Comparison of ENCODE assay signal across 17 cellular contexts in genomic region chr11:82859746-82860145, GRCh38. TPM values are rescaled to one million over a fixed set of nuclear protein-coding genes. Genes with fewer than 3 reads are reported as not detected.
A peak's percentile ranks its signal among the peaks of the same experiment; 100 is the strongest.
DNase-seq lines count a peak whose midpoint lies in the region; ATAC-seq, FAIRE-seq and TF ChIP-seq lines count a peak whose summit lies in the region.
"Had no signal": no experiment of that assay in that cellular context is flagged by ENCODE, and none has a peak within 500 bp of the region (broad histone marks: within the 10 kb centered on the region; RNA-seq: fewer than 3 reads in every experiment).

No MANE protein-coding gene starts in this region.

- H3K9me2 ChIP-seq in PC-3 (replicated peaks; ENCODE audit: low read length), result no peaks in the 10 kb centered on the region

- H3K36me3 ChIP-seq in PC-3 (ENCODE audit: low read depth, low read length) (no peaks in the 10 kb centered on the region), endothelial cell of umbilical vein (ENCODE audit: control insufficient read depth in 2 of 2, extremely low read depth in 1 of 2, insufficient read depth in 2 of 2, low read length in 2 of 2) (no peaks in the 10 kb centered on the region)
- H3K36me3 ChIP-seq: Peyer's patch had no signal

- H3K27me3 ChIP-seq in PC-3 (ENCODE audit: low read length) (no peaks in the 10 kb centered on the region), endothelial cell of umbilical vein (ENCODE audit: control insufficient read depth in 2 of 2, insufficient read depth in 2 of 2, low read length in 2 of 2) (no peaks in the 10 kb centered on the region)
- H3K27me3 ChIP-seq: Peyer's patch had no signal

- peaks cover 14% of the 10 kb centered on the region for H3F3A ChIP-seq in PC-3 (ENCODE audit: low read length, unreplicated experiment)

- TF ChIP-seq CTCF in A549 (IDR thresholded peaks at IDR 0.05), result no peak
- TF ChIP-seq CTCF in PC-3 (conservative IDR thresholded peaks at IDR 0.05; ENCODE audit: low read depth, low read length), result no peak
- no peak for TF ChIP-seq CTCF in endothelial cell of umbilical vein (IDR thresholded peaks at IDR 0.05; ENCODE audit: extremely low read depth in 1 of 2, insufficient read depth in 1 of 2, low read depth in 1 of 2, low read length in 2 of 2)

- peaks cover 18% of the 10 kb centered on the region for H3K79me2 ChIP-seq in PC-3 (ENCODE audit: low read length)
- H3K79me2 ChIP-seq in endothelial cell of umbilical vein (ENCODE audit: control insufficient read depth, insufficient read depth, low read length), result peaks cover 7% of the 10 kb centered on the region

- CTCF ChIA-PET in A549 (lab: Yijun Ruan, JAX), result interaction anchor here (1.2 to 3.1 kb wide), 5 partner anchors 8 to 142 kb away, joined by 3 to 22 read pairs (median 4); partner anchors contain the start of gene PRCP
- CTCF ChIA-PET in PC-3 (lab: Charles Lee), result interaction anchor here (2.3 kb wide), 1 partner anchor 84 kb away, joined by 13 read pairs; no protein-coding TSS in a partner anchor
- CTCF ChIA-PET in endothelial cell of umbilical vein (lab: Charles Lee), result interaction anchor here (0.8 to 3.6 kb wide), 11 partner anchors 8 to 433 kb away, joined by 3 to 62 read pairs (median 4); partner anchors contain the start of genes DDIAS, FAM181B and PRCP

- H3K27ac ChIP-seq in A549 (no peak overlapping the region), PC-3 (ENCODE audit: low read length) (no peak overlapping the region), endothelial cell of umbilical vein (ENCODE audit: insufficient read depth, low read depth, low read length) (peak overlapping the region; percentile 98)
- H3K27ac ChIP-seq: Peyer's patch had no signal

- TF ChIP-seq RAD21 in A549 (conservative IDR thresholded peaks at IDR 0.05 in 1 of 2, IDR thresholded peaks at IDR 0.05 in 1 of 2), result no peak

- FAIRE-seq in A549 (lab: Jason Lieb, UNC) (no peak), endothelial cell of umbilical vein (lab: Jason Lieb, UNC) (no peak)

- TF ChIP-seq POLR2A in A549 (IDR thresholded peaks at IDR 0.05; ENCODE audit: low read length), result no peak
- TF ChIP-seq POLR2A in endothelial cell of umbilical vein (IDR thresholded peaks at IDR 0.05; ENCODE audit: low read depth, low read length), result no peak

- peaks cover 33% of the 10 kb centered on the region for H3K4me1 ChIP-seq in A549
- peaks cover 46% of the 10 kb centered on the region for H3K4me1 ChIP-seq in PC-3 (ENCODE audit: insufficient read depth, low read length)
- peaks cover 47% of the 10 kb centered on the region for H3K4me1 ChIP-seq in endothelial cell of umbilical vein (ENCODE audit: control insufficient read depth, extremely low read depth, insufficient read depth, low read length)
- H3K4me1 ChIP-seq: Peyer's patch had no signal

- ATAC-seq in A549 (no peak), PC-3 (no peak), HG02588 (IDR thresholded peaks at IDR 0.05; ENCODE audit: unreplicated experiment) (no peak)
- ATAC-seq: GM23338 had no signal

- BruUV-seq in PC-3 (replicated peaks; lab: Mats Ljungman, UMichigan) (no TSS peak), endothelial cell of umbilical vein (replicated peaks; lab: Mats Ljungman, UMichigan) (no TSS peak)

- H3K4me2 ChIP-seq in A549, result peak overlapping the region; percentile 65; the same call in 2 of the 3 replicates
- peak overlapping the region; percentile 73 for H3K4me2 ChIP-seq in PC-3 (ENCODE audit: low read length)
- peak overlapping the region; percentile 97 for H3K4me2 ChIP-seq in endothelial cell of umbilical vein (ENCODE audit: insufficient read depth, low read length)
- H3K4me2 ChIP-seq: GM23338 had no signal

- no peak for TF ChIP-seq EP300 in A549 (IDR thresholded peaks at IDR 0.05)

- H3K9me1 ChIP-seq in endothelial cell of umbilical vein (replicated peaks; ENCODE audit: control insufficient read depth, extremely low read depth, insufficient read depth, low read length), result no peaks in the 10 kb centered on the region

- intact Hi-C loops in PC-3 (cut with micrococcal nuclease) (loop anchor here (2.0 to 5.0 kb wide), 2 partner anchors 41 to 298 kb away; partner anchors contain the start of genes DDIAS, PCF11 and PRCP), endothelial cell of umbilical vein (cut with micrococcal nuclease) (loop anchor here (1.0 to 2.0 kb wide), 2 partner anchors 65 to 297 kb away; partner anchors contain the start of gene PCF11)

- no peak overlapping the region for H3K9ac ChIP-seq in PC-3 (ENCODE audit: low read length)
- H3K9ac ChIP-seq in endothelial cell of umbilical vein (replicated peaks; ENCODE audit: extremely low read depth, insufficient read depth, low read length), result peak overlapping the region; percentile 62

- H3K9me3 ChIP-seq in A549 (no peaks in the 10 kb centered on the region), PC-3 (ENCODE audit: low read length) (no peaks in the 10 kb centered on the region), endothelial cell of umbilical vein (replicated peaks; ENCODE audit: control insufficient read depth, insufficient read depth, low read length) (no peaks in the 10 kb centered on the region)
- H3K9me3 ChIP-seq: Peyer's patch had no signal

- POLR2A ChIA-PET in A549 (lab: Yijun Ruan, JAX) (no interaction called here), PC-3 (lab: Charles Lee; ENCODE audit: unreplicated experiment) (no interaction called here), endothelial cell of umbilical vein (lab: Charles Lee) (interaction anchor here (1.0 to 1.7 kb wide), 2 partner anchors 41 to 128 kb away, joined by 3 to 4 read pairs; partner anchors contain the start of gene PRCP)

- no peak for DNase-seq in A549 (ENCODE audit: low read depth in 1 of 2, low spot score in 1 of 2)
- DNase-seq in PC-3, result no peak
- DNase-seq in endothelial cell of umbilical vein (ENCODE audit: low read depth, low spot score), result no peak
- DNase-seq in iris pigment epithelial cell (ENCODE audit: low read depth), result peak; percentile 31
- no peak for DNase-seq in cerebellar nuclear complex (lab: John Stamatoyannopoulos, UW)
- DNase-seq in putamen (ENCODE audit: low spot score), result no peak
- no peak for DNase-seq in ecto neural progenitor cell (ENCODE audit: low spot score)
- DNase-seq: CD4-positive, alpha-beta T cell; DMS79 treated with DMSO at 0.1 percent for 48 hours; GDM1; KBM-7; NCI-H1092; NCI-H187; Peyer's patch; SHP77 had no signal

- WGBS in A549 (ENCODE audit: missing lambda C conversion rate), result 81% methylated on average over 2 of the region's 2 CpGs

- H4K20me1 ChIP-seq in PC-3 (ENCODE audit: low read length) (no peaks in the 10 kb centered on the region), endothelial cell of umbilical vein (replicated peaks; ENCODE audit: control insufficient read depth, extremely low read depth, insufficient read depth, low read length) (no peaks in the 10 kb centered on the region)

- H2AFZ ChIP-seq in PC-3 (ENCODE audit: low read length), result 0 out of 2 replicates have a peak overlapping the region, but pooled peaks have one; percentile 10
- H2AFZ ChIP-seq in endothelial cell of umbilical vein (ENCODE audit: low read depth, low read length), result no peak overlapping the region
- H2AFZ ChIP-seq: GM23338 had no signal

- dilution Hi-C loops in endothelial cell of umbilical vein (cut with MboI; ENCODE audit: extremely low pct_ligation_motif_present, low sequenced_read_pairs), result no loop called here

- no peak overlapping the region for H3K4me3 ChIP-seq in A549
- H3K4me3 ChIP-seq in PC-3 (ENCODE audit: low read length), result no peak overlapping the region
- H3K4me3 ChIP-seq in endothelial cell of umbilical vein (replicated peaks in 1 of 3; ENCODE audit: insufficient read depth in 1 of 3, low read depth in 1 of 3, low read length in 3 of 3), result no peak overlapping the region
- H3K4me3 ChIP-seq: GM23338, Peyer's patch had no signal

TF ChIP-seq in endothelial cell of umbilical vein, 7 proteins besides CTCF, POLR2A, EP300 and RAD21 (continues in another document):
- TF ChIP-seq, protein P1, sequence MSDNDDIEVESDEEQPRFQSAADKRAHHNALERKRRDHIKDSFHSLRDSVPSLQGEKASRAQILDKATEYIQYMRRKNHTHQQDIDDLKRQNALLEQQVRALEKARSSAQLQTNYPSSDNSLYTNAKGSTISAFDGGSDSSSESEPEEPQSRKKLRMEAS (IDR thresholded peaks at IDR 0.05; ENCODE audit: insufficient read depth, insufficient read length), result no peak
- TF ChIP-seq EZH2 (IDR thresholded peaks at IDR 0.05; ENCODE audit: borderline replicate concordance, low read depth, low read length, severe bottlenecking) (no peak), JUN (IDR thresholded peaks at IDR 0.05; ENCODE audit: borderline replicate concordance, insufficient read depth, insufficient read length, low read depth) (no peak)

RNA-seq across cellular contexts. Expression of gene PRCP, which starts 40.5 kb away (rescaled TPM):
- polyA plus RNA-seq in A549 (2011; rRNA removed) (86.0 and 86.2 TPM in 2 replicates), A549 (2017; fragmentation: RNase III; extraction: RNeasy Plus Mini Kit Qiagen cat#74134 plus additional on column Dnase treatment) (46.7 to 52.9 TPM (median 49.8 TPM) in 3 replicates), endothelial cell of umbilical vein (265 and 277 TPM in 2 replicates)
- polyA plus RNA-seq in A549 (2012; cell fraction: cytosol; rRNA removed), result 19.7 and 23.0 TPM in 2 replicates
- polyA plus RNA-seq in A549 (2012; cell fraction: nucleus; rRNA removed), result 17.3 and 26.3 TPM in 2 replicates
- 22.4 and 25.0 TPM in 2 replicates for polyA minus RNA-seq in A549 (2011; rRNA and poly(A)+ RNA removed)
- total RNA-seq in PC-3 (2014; rRNA removed) (36.6 and 51.5 TPM in 2 replicates), endothelial cell of umbilical vein (149 and 170 TPM in 2 replicates)
- polyA plus RNA-seq in endothelial cell of umbilical vein (2011; cell fraction: cytosol; rRNA removed), result 205 and 236 TPM in 2 replicates
- 104 and 123 TPM in 2 replicates for polyA plus RNA-seq in endothelial cell of umbilical vein (2011; cell fraction: nucleus; rRNA removed)
- polyA plus RNA-seq in endothelial cell of umbilical vein (2012), result 187 and 209 TPM in 2 replicates
- polyA minus RNA-seq in endothelial cell of umbilical vein, result 189 TPM in 2 replicates
- 20.6 TPM for polyA minus RNA-seq in endothelial cell of umbilical vein (2011; cell fraction: cytosol; rRNA and poly(A)+ RNA removed)
- 69.7 and 81.6 TPM in 2 replicates for polyA minus RNA-seq in endothelial cell of umbilical vein (2011; cell fraction: nucleus; rRNA and poly(A)+ RNA removed)

RNA-seq across cellular contexts. Expression of gene DDIAS, which starts 41.8 kb away (rescaled TPM):
- 19.9 and 23.9 TPM in 2 replicates for polyA plus RNA-seq in A549 (2011; rRNA removed)
- 9.1 and 11.7 TPM in 2 replicates for polyA plus RNA-seq in A549 (2012; cell fraction: cytosol; rRNA removed)
- polyA plus RNA-seq in A549 (2012; cell fraction: nucleus; rRNA removed), result 4.8 and 6.5 TPM in 2 replicates
- polyA plus RNA-seq in A549 (2017; fragmentation: RNase III; extraction: RNeasy Plus Mini Kit Qiagen cat#74134 plus additional on column Dnase treatment), result 14.7 to 19.6 TPM (median 16.1 TPM) in 3 replicates
- 19.2 and 37.9 TPM in 2 replicates for polyA minus RNA-seq in A549 (2011; rRNA and poly(A)+ RNA removed)
- total RNA-seq in PC-3 (2014; rRNA removed), result 24.9 and 25.4 TPM in 2 replicates
- total RNA-seq in endothelial cell of umbilical vein, result 8.5 and 9.2 TPM in 2 replicates
- 3.5 and 4.5 TPM in 2 replicates for polyA plus RNA-seq in endothelial cell of umbilical vein
- 6.4 and 6.8 TPM in 2 replicates for polyA plus RNA-seq in endothelial cell of umbilical vein (2011; cell fraction: cytosol; rRNA removed)
- polyA plus RNA-seq in endothelial cell of umbilical vein (2011; cell fraction: nucleus; rRNA removed), result 4.7 and 5.0 TPM in 2 replicates
- polyA plus RNA-seq in endothelial cell of umbilical vein (2012), result 7.7 and 11.7 TPM in 2 replicates
- 7.2 and 8.6 TPM in 2 replicates for polyA minus RNA-seq in endothelial cell of umbilical vein
- polyA minus RNA-seq in endothelial cell of umbilical vein (2011; cell fraction: cytosol; rRNA and poly(A)+ RNA removed), result 15.7 TPM
- 2.5 and 4.1 TPM in 2 replicates for polyA minus RNA-seq in endothelial cell of umbilical vein (2011; cell fraction: nucleus; rRNA and poly(A)+ RNA removed)
